ENCODE assay signal across 9 cellular contexts in the genomic region with DNA sequence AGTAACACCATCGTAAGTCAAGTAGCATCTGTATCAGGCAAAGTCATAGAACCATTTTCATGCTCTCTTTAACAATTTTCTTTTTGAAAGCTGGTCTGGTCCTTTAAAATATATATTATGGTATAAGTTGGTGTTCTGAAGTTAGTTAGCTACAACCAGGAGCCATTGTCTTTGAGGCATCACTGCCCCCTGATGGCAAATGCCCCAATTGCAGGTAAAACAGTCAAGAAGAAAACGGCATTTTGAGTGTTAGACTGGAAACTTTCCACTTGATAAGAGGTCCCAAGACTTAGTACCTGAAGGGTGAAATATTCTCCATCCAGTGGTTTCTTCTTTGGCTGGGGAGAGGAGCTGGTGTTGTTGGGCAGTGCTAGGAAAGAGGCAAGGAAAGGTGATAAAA. TPM values are rescaled to one million over a fixed set of nuclear protein-coding genes. Genes with fewer than 3 reads are reported as not detected.
DNase-seq lines count a peak whose midpoint lies in the region; ATAC-seq and TF ChIP-seq lines count a peak whose summit lies in the region.
"Had no signal": no experiment of that assay in that cellular context is flagged by ENCODE, and none has a peak within 500 bp of the region (broad histone marks: within the 10 kb centered on the region; RNA-seq: fewer than 3 reads in every experiment).

No MANE protein-coding gene starts in this region.

- no peaks in the 10 kb centered on the region for H3K79me2 ChIP-seq in OCI-LY7 (ENCODE audit: insufficient read depth, low read depth, low read length)

- peaks cover 8% of the 10 kb centered on the region for H3K9me3 ChIP-seq in OCI-LY7 (ENCODE audit: low read length)

- POLR2A ChIA-PET in OCI-LY7 (lab: Charles Lee): interaction anchor here (0.6 to 2.4 kb wide), 3 partner anchors 12 to 33 kb away, joined by 3 to 10 read pairs (median 4); partner anchors contain the start of genes TP53 and WRAP53

- H3K4me3 ChIP-seq in OCI-LY7 (ENCODE audit: low read depth, low read length, poor library complexity, severe bottlenecking): no peak overlapping the region

- intact Hi-C loops in OCI-LY7 (cut with micrococcal nuclease; ENCODE audit: unreplicated experiment): no loop called here

- no peaks in the 10 kb centered on the region for H3K27me3 Mint-ChIP-seq in chondrocyte (ENCODE audit: low read depth)
- H3K27me3 Mint-ChIP-seq: CD4-positive, CD25-positive, alpha-beta regulatory T cell had no signal

- peaks cover 10% of the 10 kb centered on the region for H3K4me1 Mint-ChIP-seq in chondrocyte (ENCODE audit: low read depth)

- TF ChIP-seq CTCF in OCI-LY7 (conservative IDR thresholded peaks at IDR 0.05; ENCODE audit: low read length): peak; percentile 80
- peak; percentile 74 for TF ChIP-seq CTCF in chondrocyte (IDR thresholded peaks at IDR 0.05)

- BruUV-seq in OCI-LY7 (replicated peaks; lab: Mats Ljungman, UMichigan): no TSS peak

- no peak overlapping the region for H3K27ac Mint-ChIP-seq in chondrocyte (ENCODE audit: unreplicated experiment)

- H3K9me3 Mint-ChIP-seq in chondrocyte (ENCODE audit: low read depth): peaks cover 9% of the 10 kb centered on the region

- peak; percentile 77 for DNase-seq in NCI-H82 (lab: John Stamatoyannopoulos, UW)
- no peak for DNase-seq in NCI-H82 treated with DMSO at 0.1 percent for 48 hours (lab: John Stamatoyannopoulos, UW; ENCODE audit: unreplicated experiment)
- DNase-seq in OCI-LY7 (ENCODE audit: low spot score): peak; percentile 29
- DNase-seq in chondrocyte (ENCODE audit: low spot score): no peak
- peak; percentile 50 to 63 for DNase-seq in stimulated activated CD4-positive, alpha-beta T cell treated with anti-CD3 and anti-CD28 coated beads, Interleukin-2, amount 100 ng/mL, for 48 hours
- DNase-seq in activated gamma-delta T cell treated with Interleukin-2 at 50 U/mL for 16 hours: no peak
- DNase-seq in T-helper 9 cell: no peak

- CTCF ChIA-PET in OCI-LY7 (lab: Charles Lee; ENCODE audit: unreplicated experiment): no interaction called here

- H3K9me2 ChIP-seq in OCI-LY7 (ENCODE audit: insufficient read depth, low read length): no peaks in the 10 kb centered on the region

- ATAC-seq in GM18867 (IDR thresholded peaks at IDR 0.05; ENCODE audit: unreplicated experiment): no peak

- no peaks in the 10 kb centered on the region for H4K20me1 ChIP-seq in OCI-LY7 (ENCODE audit: insufficient read depth, low read length)

- no peak overlapping the region for H3K27ac ChIP-seq in OCI-LY7 (ENCODE audit: low read depth, low read length, poor library complexity, severe bottlenecking)

- no peak overlapping the region for H3K4me2 ChIP-seq in OCI-LY7 (ENCODE audit: low read length)

- peaks cover 79% of the 10 kb centered on the region for H3K36me3 ChIP-seq in OCI-LY7 (ENCODE audit: insufficient read depth, low read length)

- no peaks in the 10 kb centered on the region for H3K4me1 ChIP-seq in OCI-LY7 (ENCODE audit: insufficient read depth, low read length, poor library complexity, severe bottlenecking)

- H3K4me3 Mint-ChIP-seq in chondrocyte (ENCODE audit: unreplicated experiment): no peak overlapping the region
- H3K4me3 Mint-ChIP-seq: CD4-positive, CD25-positive, alpha-beta regulatory T cell had no signal

- H3K36me3 Mint-ChIP-seq in chondrocyte (ENCODE audit: low read depth): peaks cover 43% of the 10 kb centered on the region

- H2AFZ ChIP-seq in OCI-LY7 (ENCODE audit: low read length): no peak overlapping the region

RNA-seq across cellular contexts. Expression of gene TP53, which starts 14.1 kb away (rescaled TPM):
- total RNA-seq in OCI-LY7 (2014; rRNA removed; shearing (Covaris generic)): 52.9 and 69.2 TPM in 2 replicates
- 172 and 195 TPM in 2 replicates for total RNA-seq in OCI-LY7 (2022)
- 74.5 to 77.7 TPM (median 74.9 TPM) in 3 replicates for total RNA-seq in chondrocyte

RNA-seq across cellular contexts. Expression of gene WRAP53, which starts 15.0 kb away (rescaled TPM):
- total RNA-seq in OCI-LY7 (2014; rRNA removed; shearing (Covaris generic)): 30.7 and 39.3 TPM in 2 replicates
- 24.8 and 27.4 TPM in 2 replicates for total RNA-seq in OCI-LY7 (2022)
- 6.5 to 12.6 TPM (median 7.1 TPM) in 3 replicates for total RNA-seq in chondrocyte

RNA-seq across cellular contexts. Expression of gene ATP1B2, which starts 22.5 kb away (rescaled TPM):
- not detected in 2 replicates for total RNA-seq in OCI-LY7 (2014; rRNA removed; shearing (Covaris generic))
- total RNA-seq in OCI-LY7 (2022): not detected in 2 replicates
- total RNA-seq in chondrocyte: 0.77 to 2.2 TPM (median 0.90 TPM) in 3 replicates
- total RNA-seq: CD4-positive, CD25-positive, alpha-beta regulatory T cell had no signal

RNA-seq across cellular contexts. Expression of gene EFNB3, which starts 31.8 kb away (rescaled TPM):
- not detected in 2 replicates for total RNA-seq in OCI-LY7 (2014; rRNA removed; shearing (Covaris generic))
- total RNA-seq in OCI-LY7 (2022) (0.11 and 0.15 TPM in 2 replicates), chondrocyte (4.1 to 6.5 TPM (median 6.4 TPM) in 3 replicates)
- total RNA-seq: CD4-positive, CD25-positive, alpha-beta regulatory T cell had no signal

RNA-seq across cellular contexts. Expression of gene SHBG, which starts 43.3 kb away (rescaled TPM):
- total RNA-seq in OCI-LY7 (2014; rRNA removed; shearing (Covaris generic)): not detected in 2 replicates
- total RNA-seq in OCI-LY7 (2022): 0.50 and 0.53 TPM in 2 replicates
- total RNA-seq in chondrocyte: 0.67 to 1.2 TPM (median 0.92 TPM) in 3 replicates
- total RNA-seq: CD4-positive, CD25-positive, alpha-beta regulatory T cell had no signal

Comparison
In these comparisons a context has a peak if more than half of its experiments do, and no peak if none do; other contexts are left out.
1. DNase-seq: peak in NCI-H82 (single experiment), OCI-LY7 (single experiment) and stimulated activated CD4-positive, alpha-beta T cell treated with anti-CD3 and anti-CD28 coated beads, Interleukin-2, amount 100 ng/mL, for 48 hours (2 of 2); none in NCI-H82 treated with DMSO at 0.1 percent for 48 hours (single experiment), chondrocyte (single experiment), activated gamma-delta T cell treated with Interleukin-2 at 50 U/mL for 16 hours (single experiment) and T-helper 9 cell (single experiment).